In the genomic region with DNA sequence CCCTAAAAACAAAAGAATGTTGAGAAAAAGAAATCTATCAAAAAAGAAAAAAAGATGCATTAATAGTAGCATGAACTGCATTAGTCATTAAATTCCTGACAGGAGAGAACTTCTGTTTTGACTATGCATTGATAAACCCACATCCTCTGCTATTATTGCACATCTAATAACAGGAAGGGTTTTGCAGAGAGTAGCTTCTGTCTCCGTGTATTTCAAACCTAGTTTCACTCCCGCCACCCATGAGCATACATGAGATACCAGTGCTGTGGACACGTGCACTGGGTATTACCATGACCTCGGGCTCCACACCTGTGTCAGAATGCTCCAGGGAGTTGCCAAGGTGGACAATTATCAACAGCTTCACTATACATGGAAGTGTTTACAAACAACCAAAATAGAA, we compare ENCODE assay signal across 16 cellular contexts.
DNase-seq lines count a peak whose midpoint lies in the region; ATAC-seq and TF ChIP-seq lines count a peak whose summit lies in the region.
"Had no signal": no experiment of that assay in that cellular context is flagged by ENCODE, and none has a peak within 500 bp of the region (broad histone marks: within the 10 kb centered on the region; RNA-seq: fewer than 3 reads in every experiment).

No MANE protein-coding gene starts in this region.

- no peaks in the 10 kb centered on the region for H3K36me3 ChIP-seq in uterus
- H3K36me3 ChIP-seq: stomach had no signal

- H3K36me3 Mint-ChIP-seq in memory B cell (no peaks in the 10 kb centered on the region), T-cell (no peaks in the 10 kb centered on the region)
- H3K36me3 Mint-ChIP-seq: activated naive CD8-positive, alpha-beta T cell treated with anti-CD3 and anti-CD28 coated beads, Interleukin-2, amount 10 ng/mL, durations not matched to agents 7 days and 5 days; CD4-positive, alpha-beta memory T cell; mesothelial cell of epicardium had no signal

- H3K4me1 Mint-ChIP-seq in memory B cell (peaks cover 7% of the 10 kb centered on the region), T-cell (no peaks in the 10 kb centered on the region)
- H3K4me1 Mint-ChIP-seq: activated naive CD8-positive, alpha-beta T cell treated with anti-CD3 and anti-CD28 coated beads, Interleukin-2, amount 10 ng/mL, durations not matched to agents 7 days and 5 days; CD4-positive, alpha-beta memory T cell had no signal

- no peak overlapping the region for H3K27ac ChIP-seq in uterus
- H3K27ac ChIP-seq: psoas muscle, stomach had no signal

- H3K9me3 ChIP-seq in uterus, result no peaks in the 10 kb centered on the region
- H3K9me3 ChIP-seq: psoas muscle, stomach had no signal

- H3K4me3 Mint-ChIP-seq in memory B cell (peak overlapping the region; percentile 67), T-cell (no peak overlapping the region)
- H3K4me3 Mint-ChIP-seq: activated naive CD8-positive, alpha-beta T cell treated with anti-CD3 and anti-CD28 coated beads, Interleukin-2, amount 10 ng/mL, durations not matched to agents 7 days and 5 days; CD4-positive, alpha-beta memory T cell; mesothelial cell of epicardium had no signal

- H3K27me3 ChIP-seq in uterus, result no peaks in the 10 kb centered on the region
- H3K27me3 ChIP-seq: stomach had no signal

- H3K4me3 ChIP-seq in uterus, result no peak overlapping the region
- H3K4me3 ChIP-seq: psoas muscle, stomach had no signal

- no peak for TF ChIP-seq POLR2A in uterus (IDR thresholded peaks at IDR 0.05)

- ATAC-seq in GM18907 (IDR thresholded peaks at IDR 0.05; ENCODE audit: unreplicated experiment), result peak; percentile 95
- ATAC-seq in HG02623 (IDR thresholded peaks at IDR 0.05; ENCODE audit: unreplicated experiment), result peak; percentile 60
- peak; percentile 72 for ATAC-seq in HG03457 (IDR thresholded peaks at IDR 0.05; ENCODE audit: unreplicated experiment)
- peak; percentile 88 for ATAC-seq in memory B cell (ENCODE audit: low read depth)
- ATAC-seq in T-cell (replicated peaks in 1 of 4), result no peak
- ATAC-seq: psoas muscle, Right ventricle myocardium inferior had no signal

- H3K9me3 Mint-ChIP-seq in memory B cell (no peaks in the 10 kb centered on the region), T-cell (no peaks in the 10 kb centered on the region)
- H3K9me3 Mint-ChIP-seq: activated naive CD8-positive, alpha-beta T cell treated with anti-CD3 and anti-CD28 coated beads, Interleukin-2, amount 10 ng/mL, durations not matched to agents 7 days and 5 days; mesothelial cell of epicardium had no signal

- CTCF ChIA-PET in T-cell (lab: Charles Lee), result no interaction called here

- H3K27me3 Mint-ChIP-seq in memory B cell (no peaks in the 10 kb centered on the region), T-cell (no peaks in the 10 kb centered on the region)
- H3K27me3 Mint-ChIP-seq: activated naive CD8-positive, alpha-beta T cell treated with anti-CD3 and anti-CD28 coated beads, Interleukin-2, amount 10 ng/mL, durations not matched to agents 7 days and 5 days had no signal

- H3K27ac Mint-ChIP-seq in memory B cell (peak overlapping the region; percentile 24), T-cell (no peak overlapping the region)
- H3K27ac Mint-ChIP-seq: activated naive CD8-positive, alpha-beta T cell treated with anti-CD3 and anti-CD28 coated beads, Interleukin-2, amount 10 ng/mL, durations not matched to agents 7 days and 5 days; CD4-positive, alpha-beta memory T cell; mesothelial cell of epicardium had no signal

- no peak for TF ChIP-seq CTCF in uterus (IDR thresholded peaks at IDR 0.05)

- POLR2A ChIA-PET in T-cell (lab: Charles Lee), result interaction anchor here in 1 of 2 donors (0.6 kb wide), 1 partner anchor 1690 kb away, joined by 3 read pairs; no protein-coding TSS in a partner anchor

- DNase-seq in memory B cell (ENCODE audit: low spot score in 2 of 2) (no peak), NCI-H82 treated with DMSO at 0.1 percent for 48 hours (lab: John Stamatoyannopoulos, UW; ENCODE audit: unreplicated experiment) (no peak), uterus (no peak), T-cell (no peak)
- DNase-seq in activated CD8-positive, alpha-beta memory T cell treated with anti-CD3 and anti-CD28 coated beads, Interleukin-2, amount 50 U/mL, for 4 hours, result no peak
- DNase-seq: activated naive CD8-positive, alpha-beta T cell treated with anti-CD3 and anti-CD28 coated beads, Interleukin-2, amount 10 ng/mL, durations not matched to agents 7 days and 5 days; CD4-positive, alpha-beta memory T cell; NCI-H1105; NCI-H524 treated with DMSO at 0.1 percent for 48 hours; psoas muscle; stomach had no signal

- no peaks in the 10 kb centered on the region for H3K4me1 ChIP-seq in uterus
- H3K4me1 ChIP-seq: psoas muscle had no signal

- intact Hi-C loops in uterus (cut with DNase I; ENCODE audit: low total_unique reads), result no loop called here

Comparison
In these comparisons a context has a peak if more than half of its experiments do, and no peak if none do; other contexts are left out.
1. ATAC-seq: peak in GM18907 (single experiment), HG02623 (single experiment), HG03457 (single experiment) and memory B cell (single experiment); none in T-cell (0 of 4).